Comparison of ENCODE assay signal across 9 cellular contexts in genomic region chr20:35947489-35947888, GRCh38. TPM values are rescaled to one million over a fixed set of nuclear protein-coding genes. Genes with fewer than 3 reads are reported as not detected.
A peak's percentile ranks its signal among the peaks of the same experiment; 100 is the strongest.
DNase-seq lines count a peak whose midpoint lies in the region; ATAC-seq and TF ChIP-seq lines count a peak whose summit lies in the region.
"Had no signal": no experiment of that assay in that cellular context is flagged by ENCODE, and none has a peak within 500 bp of the region (broad histone marks: within the 10 kb centered on the region; RNA-seq: fewer than 3 reads in every experiment).

No MANE protein-coding gene starts in this region.

- H3K9me3 Mint-ChIP-seq in MCF 10A (ENCODE audit: unreplicated experiment) (no peaks in the 10 kb centered on the region), nephron progenitor cell (no peaks in the 10 kb centered on the region)
- H3K9me3 Mint-ChIP-seq: brain had no signal

- H3K27me3 ChIP-seq in breast epithelium, result no peaks in the 10 kb centered on the region
- H3K27me3 ChIP-seq in adipocyte (replicated peaks; ENCODE audit: control insufficient read depth, insufficient read depth, low read length), result no peaks in the 10 kb centered on the region

- CTCF ChIA-PET in MCF 10A (lab: Yijun Ruan, JAX), result interaction anchor here (0.6 to 1.9 kb wide), 9 partner anchors 9 to 1116 kb away, joined by 3 to 6 read pairs (median 3); no protein-coding TSS in a partner anchor

- H3K36me3 ChIP-seq in breast epithelium (no peaks in the 10 kb centered on the region), adipocyte (ENCODE audit: control insufficient read depth, insufficient read depth, low read length, severe bottlenecking) (peaks cover 29% of the 10 kb centered on the region)

- H3K9me3 ChIP-seq in breast epithelium (no peaks in the 10 kb centered on the region), adipocyte (ENCODE audit: control insufficient read depth, low read length) (no peaks in the 10 kb centered on the region)

- ATAC-seq in HG02884 (IDR thresholded peaks at IDR 0.05; ENCODE audit: unreplicated experiment) (no peak), HG03108 (IDR thresholded peaks at IDR 0.05; ENCODE audit: unreplicated experiment) (no peak)

- DNase-seq in MCF 10A (ENCODE audit: unreplicated experiment) (peak; percentile 38), breast epithelium (ENCODE audit: low spot score in 2 of 2) (no peak), NCI-H226 (peak; percentile 31), adipocyte (ENCODE audit: low read depth) (peak; percentile 7), nephron progenitor cell (peak; percentile 8), T-helper 9 cell (no peak)

- H3K4me3 Mint-ChIP-seq in MCF 10A (ENCODE audit: unreplicated experiment), result no peak overlapping the region
- H3K4me3 Mint-ChIP-seq in nephron progenitor cell, result no peak overlapping the region
- H3K4me3 Mint-ChIP-seq: brain had no signal

- H3K4me1 ChIP-seq in breast epithelium, result peaks cover 4 to 7% of the 10 kb centered on the region in 2 donors
- peaks cover 16% of the 10 kb centered on the region for H3K4me1 ChIP-seq in adipocyte (ENCODE audit: control insufficient read depth, insufficient read depth, low read length)

- no peak for TF ChIP-seq POLR2A in breast epithelium (IDR thresholded peaks at IDR 0.05)

- POLR2A ChIA-PET in MCF 10A (lab: Yijun Ruan, JAX), result no interaction called here

- H3K27ac Mint-ChIP-seq in MCF 10A (ENCODE audit: low read depth, unreplicated experiment), result no peak overlapping the region
- peak overlapping the region; percentile 58 for H3K27ac Mint-ChIP-seq in nephron progenitor cell

- H3K27ac ChIP-seq in breast epithelium, result no peak overlapping the region

- H3K4me1 Mint-ChIP-seq in MCF 10A (ENCODE audit: insufficient read depth, unreplicated experiment) (peaks cover 2% of the 10 kb centered on the region), nephron progenitor cell (peaks cover 4% of the 10 kb centered on the region)

- intact Hi-C loops in MCF 10A (cut with micrococcal nuclease) (no loop called here), breast epithelium (cut with DNase I; ENCODE audit: low total_unique reads) (no loop called here)

- H3K4me3 ChIP-seq in breast epithelium, result no peak overlapping the region
- H3K4me3 ChIP-seq in adipocyte (ENCODE audit: low read length), result no peak overlapping the region

- H3K36me3 Mint-ChIP-seq in MCF 10A (ENCODE audit: insufficient read depth, unreplicated experiment), result peaks cover 77% of the 10 kb centered on the region
- peaks cover 46% of the 10 kb centered on the region for H3K36me3 Mint-ChIP-seq in nephron progenitor cell (ENCODE audit: low read depth)

- H3K9ac ChIP-seq in adipocyte (ENCODE audit: low read length), result no peak overlapping the region

- no peaks in the 10 kb centered on the region for H3K27me3 Mint-ChIP-seq in MCF 10A (ENCODE audit: insufficient read depth, unreplicated experiment)
- H3K27me3 Mint-ChIP-seq in nephron progenitor cell (ENCODE audit: low read depth, poor library complexity), result no peaks in the 10 kb centered on the region

- TF ChIP-seq CTCF in MCF 10A (IDR thresholded peaks at IDR 0.05; ENCODE audit: unreplicated experiment) (peak; percentile 34), breast epithelium (IDR thresholded peaks at IDR 0.05) (no peak), nephron progenitor cell (IDR thresholded peaks at IDR 0.05) (no peak)

- no TSS peak for BruUV-seq in MCF 10A (replicated peaks; lab: Mats Ljungman, UMichigan)

RNA-seq across cellular contexts. Expression of gene SCAND1, which starts 6.8 kb away (rescaled TPM):
- total RNA-seq in MCF 10A (2022) (54.6 and 63.4 TPM in 2 replicates), breast epithelium (100 to 1,000 TPM in 1 of 3 donors, 10 to 100 TPM in 2; 87.5 to 103 (median 89.6) TPM)

RNA-seq across cellular contexts. Expression of gene CNBD2, which starts 20.9 kb away (rescaled TPM):
- 2.2 and 3.4 TPM in 2 replicates for total RNA-seq in MCF 10A (2022)
- 1 to 10 TPM; 2.2 to 6.7 (median 2.3) TPM for total RNA-seq in breast epithelium

Comparison
In these comparisons a context has a peak if more than half of its experiments do, and no peak if none do; other contexts are left out.
1. DNase-seq: peak in MCF 10A (single experiment), NCI-H226 (single experiment), adipocyte (single experiment) and nephron progenitor cell (single experiment); none in breast epithelium (0 of 2) and T-helper 9 cell (single experiment).